Comparison of ENCODE assay signal across 8 cellular contexts in genomic region chr17:3935140-3935542, GRCh38. TPM values are rescaled to one million over a fixed set of nuclear protein-coding genes. Genes with fewer than 3 reads are reported as not detected.
DNase-seq lines count a peak whose midpoint lies in the region; ATAC-seq and TF ChIP-seq lines count a peak whose summit lies in the region.

No MANE protein-coding gene starts in this region.

- no peak overlapping the region for H3K4me3 Mint-ChIP-seq in GM23338

- no peak for TF ChIP-seq POLR2A in tibial nerve (IDR thresholded peaks at IDR 0.05)

- peaks cover 5% of the 10 kb centered on the region for H3K27me3 Mint-ChIP-seq in GM23338 (ENCODE audit: insufficient read depth, low read depth, poor library complexity)

- peaks cover 20% of the 10 kb centered on the region for H3K36me3 Mint-ChIP-seq in GM23338 (ENCODE audit: low read depth)

- no peaks in the 10 kb centered on the region for H3K27me3 ChIP-seq in BE2C
- H3K27me3 ChIP-seq in GM23338 (ENCODE audit: insufficient read depth) = no peaks in the 10 kb centered on the region
- no peaks in the 10 kb centered on the region for H3K27me3 ChIP-seq in tibial nerve

- peak; percentile 80 for TF ChIP-seq CTCF in BE2C (IDR thresholded peaks at IDR 0.05; ENCODE audit: low read depth, low read length)
- TF ChIP-seq CTCF in GM23338 (conservative IDR thresholded peaks at IDR 0.05; ENCODE audit: low read depth in 2 of 2) = peak; percentile 84 to 95
- peak; percentile 75 for TF ChIP-seq CTCF in cardiac fibroblast (IDR thresholded peaks at IDR 0.05; ENCODE audit: low read depth, low read length)
- TF ChIP-seq CTCF in tibial nerve (IDR thresholded peaks at IDR 0.05) = peak; percentile 23 to 60 (median 35)

- no peaks in the 10 kb centered on the region for H3K4me1 Mint-ChIP-seq in GM23338

- H3K9me3 ChIP-seq in BE2C (no peaks in the 10 kb centered on the region), tibial nerve (no peaks in the 10 kb centered on the region)

- no peaks in the 10 kb centered on the region for H3F3A ChIP-seq in GM23338 (replicated peaks; ENCODE audit: low read depth)

- no peak overlapping the region for H2AFZ ChIP-seq in GM23338

- no peaks in the 10 kb centered on the region for H3K9me2 ChIP-seq in GM23338 (ENCODE audit: insufficient read depth)

- no peaks in the 10 kb centered on the region for H3K36me3 ChIP-seq in BE2C
- no peaks in the 10 kb centered on the region for H3K36me3 ChIP-seq in GM23338 (ENCODE audit: insufficient read depth)
- H3K36me3 ChIP-seq in tibial nerve = peaks cover 0 to 28% (median 0%) of the 10 kb centered on the region in 3 donors

- no peak for TF ChIP-seq EP300 in tibial nerve (IDR thresholded peaks at IDR 0.05)

- H3K27ac ChIP-seq in GM23338 (ENCODE audit: low read depth) (peak overlapping the region; percentile 56; the same call in 1 of the 2 replicates), tibial nerve (no peak overlapping the region)

- H3K4me3 ChIP-seq in BE2C (ENCODE audit: low read depth, low read length) (no peak overlapping the region), GM23338 (no peak overlapping the region), cardiac fibroblast (replicated peaks in 1 of 2; ENCODE audit: low read depth in 2 of 2, low read length in 2 of 2) (no peak overlapping the region), tibial nerve (no peak overlapping the region)

- H3K9me3 Mint-ChIP-seq in GM23338 = no peaks in the 10 kb centered on the region

- WGBS in tibial nerve, 2 donors = 21 to 22% methylated on average over 6 to 10 of the region's 10 CpGs

- H4K20me1 ChIP-seq in GM23338 (replicated peaks; ENCODE audit: insufficient read depth) = no peaks in the 10 kb centered on the region

- H3K79me2 ChIP-seq in GM23338 (replicated peaks; ENCODE audit: insufficient read depth) = no peaks in the 10 kb centered on the region

- ATAC-seq in GM23338 (peak; percentile 99), left lobe of liver (peak; percentile 99), HG02852 (IDR thresholded peaks at IDR 0.05; ENCODE audit: unreplicated experiment) (no peak), HG03469 (IDR thresholded peaks at IDR 0.05; ENCODE audit: unreplicated experiment) (no peak)

- H3K4me1 ChIP-seq in BE2C (no peaks in the 10 kb centered on the region), GM23338 (ENCODE audit: insufficient read depth) (no peaks in the 10 kb centered on the region), tibial nerve (no peaks in the 10 kb centered on the region)

- DNase-seq in BE2C (peak; percentile 76), GM23338 (ENCODE audit: low spot score) (peak; percentile 93), OCI-M1 (lab: John Stamatoyannopoulos, UW) (peak; percentile 29), cardiac fibroblast (ENCODE audit: low read depth in 2 of 2) (peak; percentile 78 to 85), left lobe of liver (ENCODE audit: low spot score) (peak; percentile 81), tibial nerve (ENCODE audit: low spot score in 2 of 2) (peak in 1 of 2 donors; percentile 43)

- H3K27ac Mint-ChIP-seq in GM23338 = no peak overlapping the region

- H3K4me2 ChIP-seq in GM23338 = no peak overlapping the region

TF ChIP-seq in GM23338, 12 proteins besides CTCF, POLR2A, EP300 and RAD21:
- TF ChIP-seq ZNF331 (CRISPR knock-in tag; IDR thresholded peaks at IDR 0.05; ENCODE audit: low read depth) (no peak), CREB1 (CRISPR knock-in tag; IDR thresholded peaks at IDR 0.05; ENCODE audit: low read depth) (peak; percentile 44), ZNF114 (CRISPR knock-in tag; IDR thresholded peaks at IDR 0.05) (no peak), POLR2AphosphoS5 (IDR thresholded peaks at IDR 0.05; ENCODE audit: low read depth) (no peak), ETS1 (IDR thresholded peaks at IDR 0.05) (no peak)
TF ChIP-seq in GM23338: peak in this region for 1.

RNA-seq across cellular contexts. Expression of gene P2RX1, which starts 18.9 kb away (rescaled TPM):
- polyA plus RNA-seq in BE2C (2012; ENCODE audit: insufficient read depth, insufficient read length, low read depth) = 0.26 TPM
- 0.19 and 2.2 TPM in 2 replicates for total RNA-seq in GM23338 (2014; rRNA removed; shearing (Covaris generic))
- 0.17 and 0.31 TPM in 2 replicates for polyA plus RNA-seq in GM23338 (2016; fragmentation: Nextera tagmentation; extraction: Ambion mirVana)
- total RNA-seq in left lobe of liver (0.13 TPM), tibial nerve (1 to 10 TPM in 3 of 4 donors, under 1 TPM in 1; 0.87 to 8.6 (median 4.9) TPM)

RNA-seq across cellular contexts. Expression of gene ATP2A3, which starts 29.1 kb away (rescaled TPM):
- 1.1 TPM for polyA plus RNA-seq in BE2C (2012; ENCODE audit: insufficient read depth, insufficient read length, low read depth)
- total RNA-seq in GM23338 (2014; rRNA removed; shearing (Covaris generic)) = 32.6 and 35.2 TPM in 2 replicates
- polyA plus RNA-seq in GM23338 (2016; fragmentation: Nextera tagmentation; extraction: Ambion mirVana) = 8.2 and 9.6 TPM in 2 replicates
- total RNA-seq in left lobe of liver = 3.9 TPM
- total RNA-seq in tibial nerve = 10 to 100 TPM in 2 of 4 donors, 1 to 10 TPM in 2; 5.9 to 12.9 (median 9.1) TPM

RNA-seq across cellular contexts. Expression of gene CAMKK1, which starts 42.3 kb away (rescaled TPM):
- polyA plus RNA-seq in BE2C (2012; ENCODE audit: insufficient read depth, insufficient read length, low read depth) = 11.6 TPM
- 7.1 and 8.7 TPM in 2 replicates for total RNA-seq in GM23338 (2014; rRNA removed; shearing (Covaris generic))
- polyA plus RNA-seq in GM23338 (2016; fragmentation: Nextera tagmentation; extraction: Ambion mirVana) = 4.3 TPM in 2 replicates
- 0.35 TPM for total RNA-seq in left lobe of liver
- 10 to 100 TPM in 1 of 4 donors, 1 to 10 TPM in 3; 4.4 to 15.3 (median 7.3) TPM for total RNA-seq in tibial nerve

Comparison
In these comparisons a context has a peak if more than half of its experiments do, and no peak if none do; other contexts are left out.
1. CTCF ChIP-seq: peak in every context shown above with its lines; median percentile 90 in GM23338; 80 in BE2C; 75 in cardiac fibroblast; 35 in tibial nerve.
2. ATAC-seq: peak in GM23338 (single experiment) and left lobe of liver (single experiment); none in HG02852 (single experiment) and HG03469 (single experiment).